Comparison of ENCODE assay signal across 8 cellular contexts in genomic region chr6:16759181-16759645, GRCh38. TPM values are rescaled to one million over a fixed set of nuclear protein-coding genes. Genes with fewer than 3 reads are reported as not detected.
A peak's percentile ranks its signal among the peaks of the same experiment; 100 is the strongest.
DNase-seq lines count a peak whose midpoint lies in the region; ATAC-seq and TF ChIP-seq lines count a peak whose summit lies in the region.

No MANE protein-coding gene starts in this region.

- no peaks in the 10 kb centered on the region for H3K27me3 ChIP-seq in foreskin keratinocyte
- H3K27me3 ChIP-seq in psoas muscle (ENCODE audit: insufficient read depth in 3 of 3, low read length in 2 of 3), result no peaks in the 10 kb centered on the region

- H3K9me3 Mint-ChIP-seq in activated naive CD4-positive, alpha-beta T cell treated with anti-CD3 and anti-CD28 coated beads, Interleukin-2, amount 10 ng/mL, durations not matched to agents 7 days and 5 days, result no peaks in the 10 kb centered on the region

- H3K9me3 ChIP-seq in psoas muscle, result no peaks in the 10 kb centered on the region

- H3K4me1 Mint-ChIP-seq in activated naive CD4-positive, alpha-beta T cell treated with anti-CD3 and anti-CD28 coated beads, Interleukin-2, amount 10 ng/mL, durations not matched to agents 7 days and 5 days, result peaks cover 51% of the 10 kb centered on the region

- peak overlapping the region; percentile 90 for H3K27ac Mint-ChIP-seq in activated naive CD4-positive, alpha-beta T cell treated with anti-CD3 and anti-CD28 coated beads, Interleukin-2, amount 10 ng/mL, durations not matched to agents 7 days and 5 days

- ATAC-seq in foreskin keratinocyte, result no peak
- peak in 2 of 4 donors; percentile 16 to 17 for ATAC-seq in psoas muscle
- ATAC-seq in GM19324 (IDR thresholded peaks at IDR 0.05; ENCODE audit: low FRiP score, unreplicated experiment), result no peak
- no peak for ATAC-seq in HG03045 (IDR thresholded peaks at IDR 0.05; ENCODE audit: unreplicated experiment)

- DNase-seq in activated naive CD4-positive, alpha-beta T cell treated with anti-CD3 and anti-CD28 coated beads, Interleukin-2, amount 10 ng/mL, durations not matched to agents 7 days and 5 days, result no peak
- no peak for DNase-seq in activated naive CD4-positive, alpha-beta T cell (lab: John Stamatoyannopoulos, UW)
- DNase-seq in foreskin keratinocyte (no peak), psoas muscle (no peak), NCI-H2227 (lab: John Stamatoyannopoulos, UW; ENCODE audit: unreplicated experiment) (no peak)

- peaks cover 37% of the 10 kb centered on the region for H3K36me3 Mint-ChIP-seq in activated naive CD4-positive, alpha-beta T cell treated with anti-CD3 and anti-CD28 coated beads, Interleukin-2, amount 10 ng/mL, durations not matched to agents 7 days and 5 days

- H3K4me3 ChIP-seq in psoas muscle, result peak overlapping the region; percentile 94

- H3K27me3 Mint-ChIP-seq in activated naive CD4-positive, alpha-beta T cell treated with anti-CD3 and anti-CD28 coated beads, Interleukin-2, amount 10 ng/mL, durations not matched to agents 7 days and 5 days, result no peaks in the 10 kb centered on the region

- intact Hi-C loops in psoas muscle (cut with DNase I), result loop anchor here in 1 of 2 donors (5.0 kb wide), 1 partner anchor 427 kb away; no protein-coding TSS in a partner anchor

- H3K27ac ChIP-seq in VCaP (peak overlapping the region; percentile 77), foreskin keratinocyte (peak overlapping the region; percentile 86), psoas muscle (peak overlapping the region; percentile 99)

- no peak for TF ChIP-seq CTCF in VCaP (conservative IDR thresholded peaks at IDR 0.05)
- no peak for TF ChIP-seq CTCF in foreskin keratinocyte (conservative IDR thresholded peaks at IDR 0.05)
- TF ChIP-seq CTCF in psoas muscle (IDR thresholded peaks at IDR 0.05), result no peak

- CTCF ChIA-PET in activated naive CD4-positive, alpha-beta T cell treated with anti-CD3 and anti-CD28 coated beads, Interleukin-2, amount 10 ng/mL, durations not matched to agents 7 days and 5 days (lab: Charles Lee), result interaction anchor here (1.1 to 2.1 kb wide), 4 partner anchors 27 to 426 kb away, joined by 3 to 10 read pairs (median 5); no protein-coding TSS in a partner anchor

- peak overlapping the region; percentile 87 for H3K4me3 Mint-ChIP-seq in activated naive CD4-positive, alpha-beta T cell treated with anti-CD3 and anti-CD28 coated beads, Interleukin-2, amount 10 ng/mL, durations not matched to agents 7 days and 5 days

- peaks cover 31% of the 10 kb centered on the region for H3K4me1 ChIP-seq in foreskin keratinocyte
- H3K4me1 ChIP-seq in psoas muscle, result peaks cover 37% of the 10 kb centered on the region

- no peaks in the 10 kb centered on the region for H3K36me3 ChIP-seq in psoas muscle (ENCODE audit: insufficient read depth in 1 of 2, low read depth in 1 of 2)

- 0 to 1% (median 1%) methylated on average over 8 of the region's 8 CpGs for WGBS in psoas muscle, 3 donors

RNA-seq across cellular contexts. Expression of gene ATXN1, which starts 2.0 kb away (rescaled TPM):
- total RNA-seq in foreskin keratinocyte (7.2 and 11.9 TPM in 2 replicates), psoas muscle (10 to 100 TPM; 21.6 to 50.9 (median 38.1) TPM)
- polyA plus RNA-seq in foreskin keratinocyte (2.4 and 3.0 TPM in 2 replicates), psoas muscle (1 to 10 TPM; 1.3 to 9.9 (median 5.1) TPM)
